17 cellular contexts compared by ENCODE assay signal in the genomic region with DNA sequence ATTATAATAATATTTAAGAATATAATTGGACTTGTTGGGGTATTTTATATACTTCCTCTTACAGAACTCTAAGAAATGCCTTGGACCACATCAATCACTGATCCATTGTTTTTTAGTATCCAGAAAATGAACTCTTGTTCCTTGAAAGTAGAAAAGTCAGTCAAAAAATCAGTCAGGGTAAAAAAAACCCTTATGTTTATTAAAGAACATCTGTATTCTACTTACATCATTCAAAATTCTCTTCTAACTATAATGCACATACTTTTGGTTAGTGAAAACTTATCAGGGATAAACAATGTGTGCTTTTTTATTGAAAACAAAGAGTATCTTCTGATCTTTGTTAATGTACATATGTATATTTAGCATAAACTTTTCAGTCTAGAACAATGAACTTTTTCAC.
"Had no signal": no experiment of that assay in that cellular context is flagged by ENCODE, and none has a peak within 500 bp of the region (broad histone marks: within the 10 kb centered on the region; RNA-seq: fewer than 3 reads in every experiment).

No MANE protein-coding gene starts in this region.

- DNase-seq: activated CD4-positive, alpha-beta T cell treated with anti-CD3 and anti-CD28 coated beads, Interleukin-2, amount 50 U/mL, for 4 hours; activated CD4-positive, CD25-positive, alpha-beta regulatory T cell treated with anti-CD3 and anti-CD28 coated beads, Interleukin-2, amount 50 U/mL, for 72 hours; activated naive CD4-positive, alpha-beta T cell treated with anti-CD3 and anti-CD28 coated beads for 36 hours; activated naive CD8-positive, alpha-beta T cell treated with anti-CD3 and anti-CD28 coated beads, Interleukin-2, amount 50 U/mL, for 24 hours; left ventricle myocardium superior; mesendoderm; nucleus accumbens; stomach; T-helper 9 cell; testis had no signal

- H3K27me3 ChIP-seq: ascending aorta, cardiac muscle cell, esophagus muscularis mucosa, right atrium auricular region, stomach, testis had no signal

- H3K4me3 Mint-ChIP-seq: activated naive CD4-positive, alpha-beta T cell treated with anti-CD3 and anti-CD28 coated beads for 36 hours; activated naive CD8-positive, alpha-beta T cell treated with anti-CD3 and anti-CD28 coated beads, Interleukin-2, amount 50 U/mL, for 24 hours; activated T-helper 17 cell treated with anti-CD3 and anti-CD28 coated beads, Interleukin-2, amount 50 U/mL, for 72 hours; natural killer cell treated with Interleukin-12 subunit alpha and Interleukin-12 subunit beta and Interleukin-15 and Interleukin-18, amount 100 ng/mL, for 72 hours had no signal

- H3K36me3 ChIP-seq: ascending aorta, cardiac muscle cell, esophagus muscularis mucosa, right atrium auricular region, stomach had no signal

- H3K4me1 ChIP-seq: esophagus muscularis mucosa, right atrium auricular region, testis had no signal

- H3K9me3 ChIP-seq: ascending aorta, esophagus muscularis mucosa, right atrium auricular region, stomach, testis had no signal

- H3K27me3 Mint-ChIP-seq: activated naive CD8-positive, alpha-beta T cell treated with anti-CD3 and anti-CD28 coated beads, Interleukin-2, amount 50 U/mL, for 24 hours; activated T-helper 17 cell treated with anti-CD3 and anti-CD28 coated beads, Interleukin-2, amount 50 U/mL, for 72 hours; natural killer cell treated with Interleukin-12 subunit alpha and Interleukin-12 subunit beta and Interleukin-15 and Interleukin-18, amount 100 ng/mL, for 72 hours; progenitor cell of endocrine pancreas had no signal

- H3K4me3 ChIP-seq: ascending aorta, cardiac muscle cell, esophagus muscularis mucosa, right atrium auricular region, stomach, testis had no signal

- H3K27ac ChIP-seq: ascending aorta, cardiac muscle cell, esophagus muscularis mucosa, right atrium auricular region, stomach, testis had no signal

- H3K27ac Mint-ChIP-seq: activated naive CD4-positive, alpha-beta T cell treated with anti-CD3 and anti-CD28 coated beads for 36 hours; activated naive CD8-positive, alpha-beta T cell treated with anti-CD3 and anti-CD28 coated beads, Interleukin-2, amount 50 U/mL, for 24 hours; activated T-helper 17 cell treated with anti-CD3 and anti-CD28 coated beads, Interleukin-2, amount 50 U/mL, for 72 hours; natural killer cell treated with Interleukin-12 subunit alpha and Interleukin-12 subunit beta and Interleukin-15 and Interleukin-18, amount 100 ng/mL, for 72 hours; progenitor cell of endocrine pancreas had no signal

- H3K36me3 Mint-ChIP-seq: natural killer cell treated with Interleukin-12 subunit alpha and Interleukin-12 subunit beta and Interleukin-15 and Interleukin-18, amount 100 ng/mL, for 72 hours had no signal

- ATAC-seq: activated naive CD8-positive, alpha-beta T cell treated with anti-CD3 and anti-CD28 coated beads, Interleukin-2, amount 50 U/mL, for 24 hours; activated T-helper 17 cell treated with anti-CD3 and anti-CD28 coated beads, Interleukin-2, amount 50 U/mL, for 72 hours; left ventricle myocardium superior; natural killer cell treated with Interleukin-12 subunit alpha and Interleukin-12 subunit beta and Interleukin-15 and Interleukin-18, amount 100 ng/mL, for 72 hours had no signal

- H3K9me3 Mint-ChIP-seq: activated naive CD4-positive, alpha-beta T cell treated with anti-CD3 and anti-CD28 coated beads for 36 hours; activated naive CD8-positive, alpha-beta T cell treated with anti-CD3 and anti-CD28 coated beads, Interleukin-2, amount 50 U/mL, for 24 hours; activated T-helper 17 cell treated with anti-CD3 and anti-CD28 coated beads, Interleukin-2, amount 50 U/mL, for 72 hours; natural killer cell treated with Interleukin-12 subunit alpha and Interleukin-12 subunit beta and Interleukin-15 and Interleukin-18, amount 100 ng/mL, for 72 hours had no signal

- H3K4me1 Mint-ChIP-seq: activated naive CD8-positive, alpha-beta T cell treated with anti-CD3 and anti-CD28 coated beads, Interleukin-2, amount 50 U/mL, for 24 hours; activated T-helper 17 cell treated with anti-CD3 and anti-CD28 coated beads, Interleukin-2, amount 50 U/mL, for 72 hours had no signal
